ENCODE assay signal across 33 cellular contexts in the genomic region with DNA sequence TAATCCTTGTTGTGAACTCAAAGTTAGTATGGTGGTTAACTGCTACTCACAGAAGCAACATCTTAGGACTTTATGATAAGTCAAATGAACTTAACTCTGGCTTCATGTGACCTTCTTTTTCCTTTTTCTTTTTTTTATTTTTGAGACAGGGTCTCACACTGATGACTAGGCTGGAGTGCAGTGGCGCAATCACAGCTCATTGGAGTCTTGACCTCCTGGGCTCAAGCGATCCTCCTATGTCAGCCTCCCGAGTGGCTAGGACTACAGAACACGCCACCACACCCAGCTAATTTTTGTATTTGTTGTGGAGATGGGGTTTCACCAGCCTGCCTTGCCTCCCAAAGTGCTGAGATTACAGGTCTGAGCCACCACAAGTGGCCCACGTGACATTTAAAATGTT.
"Had no signal": no experiment of that assay in that cellular context is flagged by ENCODE, and none has a peak within 500 bp of the region (broad histone marks: within the 10 kb centered on the region; RNA-seq: fewer than 3 reads in every experiment).

No MANE protein-coding gene starts in this region.

- H3K9me3 ChIP-seq: ascending aorta, breast epithelium, colonic mucosa had no signal

- FAIRE-seq: frontal cortex had no signal

- DNase-seq: activated B cell treated with CpG ODN at 0.5 μM for 24 hours; activated CD4-positive, alpha-beta T cell treated with anti-CD3 and anti-CD28 coated beads for 48 hours; activated CD4-positive, alpha-beta T cell treated with anti-CD3 and anti-CD28 coated beads, Interleukin-2, amount 50 U/mL, for 1 hour; activated CD4-positive, alpha-beta T cell treated with anti-CD3 and anti-CD28 coated beads, Interleukin-2, amount 50 U/mL, for 48 hours; activated CD8-positive, alpha-beta memory T cell treated with anti-CD3 and anti-CD28 coated beads for 24 hours; activated CD8-positive, alpha-beta T cell treated with anti-CD3 and anti-CD28 coated beads for 36 hours; activated effector memory CD4-positive, alpha-beta T cell treated with Interleukin-2 at 50 U/mL for 16 hours; activated gamma-delta T cell treated with Interleukin-2 at 50 U/mL for 16 hours; activated naive CD4-positive, alpha-beta T cell treated with anti-CD3 and anti-CD28 coated beads for 36 hours; activated naive CD8-positive, alpha-beta T cell treated with anti-CD3 and anti-CD28 coated beads, Interleukin-2, amount 10 ng/mL, durations not matched to agents 7 days and 5 days; activated T-cell treated with anti-CD3 and anti-CD28 coated beads, Interleukin-2, amount 50 U/mL, for 4 hours; central memory CD4-positive, alpha-beta T cell; cerebellar nuclear complex; colonic mucosa; dorsolateral prefrontal cortex; effector memory CD4-positive, alpha-beta T cell; endodermal cell; foreskin fibroblast; head of caudate nucleus; T-helper 1 cell; T-helper 17 cell; T1000; WERI-Rb-1 had no signal

- H3K4me1 Mint-ChIP-seq: activated B cell treated with CpG ODN at 0.5 μM for 24 hours, brain, endodermal cell had no signal

- H3K27ac Mint-ChIP-seq: activated B cell treated with CpG ODN at 0.5 μM for 24 hours; activated naive CD4-positive, alpha-beta T cell treated with anti-CD3 and anti-CD28 coated beads, Interleukin-2, amount 50 U/mL, for 72 hours; activated naive CD8-positive, alpha-beta T cell treated with anti-CD3 and anti-CD28 coated beads, Interleukin-2, amount 10 ng/mL, durations not matched to agents 7 days and 5 days; activated T-helper 17 cell treated with anti-CD3 and anti-CD28 coated beads, Interleukin-2, amount 50 U/mL, for 72 hours; endodermal cell; T-helper 17 cell had no signal

- H3K4me1 ChIP-seq: breast epithelium, colonic mucosa had no signal

- ATAC-seq: activated CD4-positive, CD25-positive, alpha-beta regulatory T cell treated with anti-CD3 and anti-CD28 coated beads, Interleukin-2, amount 50 U/mL, for 24 hours; activated CD8-positive, alpha-beta T cell treated with anti-CD3 and anti-CD28 coated beads for 36 hours; activated naive CD4-positive, alpha-beta T cell treated with anti-CD3 and anti-CD28 coated beads, Interleukin-2, amount 50 U/mL, for 72 hours; activated T-cell treated with anti-CD3 and anti-CD28 coated beads, Interleukin-2, amount 50 U/mL, for 4 hours; activated T-helper 17 cell treated with anti-CD3 and anti-CD28 coated beads, Interleukin-2, amount 50 U/mL, for 72 hours; esophagus mucosa; T-helper 17 cell had no signal

- H3K9me3 Mint-ChIP-seq: activated B cell treated with CpG ODN at 0.5 μM for 24 hours; activated CD8-positive, alpha-beta T cell treated with anti-CD3 and anti-CD28 coated beads for 36 hours; activated naive CD4-positive, alpha-beta T cell treated with anti-CD3 and anti-CD28 coated beads for 36 hours; activated naive CD8-positive, alpha-beta T cell treated with anti-CD3 and anti-CD28 coated beads, Interleukin-2, amount 10 ng/mL, durations not matched to agents 7 days and 5 days; activated T-cell treated with anti-CD3 and anti-CD28 coated beads, Interleukin-2, amount 50 U/mL, for 4 hours; activated T-helper 17 cell treated with anti-CD3 and anti-CD28 coated beads, Interleukin-2, amount 50 U/mL, for 72 hours; brain; endodermal cell; T-helper 2 cell treated with Interferon-gamma antibody and Interleukin-4, amounts not matched to agents 5 μg/mL and 100 μg/mL, for 36 hours had no signal

- H3K4me3 ChIP-seq: ascending aorta, breast epithelium, cardiac muscle cell, colonic mucosa, dorsolateral prefrontal cortex had no signal

- H3K27me3 ChIP-seq: ascending aorta, breast epithelium, cardiac muscle cell, colonic mucosa, dorsolateral prefrontal cortex had no signal

- H3K4me3 Mint-ChIP-seq: activated B cell treated with CpG ODN at 0.5 μM for 24 hours; activated CD8-positive, alpha-beta T cell treated with anti-CD3 and anti-CD28 coated beads for 36 hours; activated naive CD4-positive, alpha-beta T cell treated with anti-CD3 and anti-CD28 coated beads for 36 hours; activated naive CD8-positive, alpha-beta T cell treated with anti-CD3 and anti-CD28 coated beads, Interleukin-2, amount 10 ng/mL, durations not matched to agents 7 days and 5 days; activated T-cell treated with anti-CD3 and anti-CD28 coated beads, Interleukin-2, amount 50 U/mL, for 4 hours; activated T-helper 17 cell treated with anti-CD3 and anti-CD28 coated beads, Interleukin-2, amount 50 U/mL, for 72 hours; brain; endodermal cell; T-helper 17 cell; T-helper 2 cell treated with Interferon-gamma antibody and Interleukin-4, amounts not matched to agents 5 μg/mL and 100 μg/mL, for 36 hours had no signal

- H3K27ac ChIP-seq: ascending aorta, breast epithelium, cardiac muscle cell, colonic mucosa, dorsolateral prefrontal cortex, WERI-Rb-1 had no signal
